ENCODE assay signal across 32 cellular contexts in genomic region chr4:8250167-8250566, GRCh38. TPM values are rescaled to one million over a fixed set of nuclear protein-coding genes. Genes with fewer than 3 reads are reported as not detected.
"Had no signal": no experiment of that assay in that cellular context is flagged by ENCODE, and none has a peak within 500 bp of the region (broad histone marks: within the 10 kb centered on the region; RNA-seq: fewer than 3 reads in every experiment).

No MANE protein-coding gene starts in this region.

- DNase-seq: activated CD4-positive, alpha-beta memory T cell treated with anti-CD3 and anti-CD28 coated beads, Interleukin-2, amount 10 ng/mL, durations not matched to agents 7 days and 5 days; activated CD4-positive, alpha-beta T cell treated with anti-CD3 and anti-CD28 coated beads for 1 hour; activated CD4-positive, alpha-beta T cell treated with anti-CD3 and anti-CD28 coated beads for 48 hours; activated CD4-positive, CD25-positive, alpha-beta regulatory T cell; activated CD8-positive, alpha-beta memory T cell treated with anti-CD3 and anti-CD28 coated beads for 24 hours; activated CD8-positive, alpha-beta memory T cell treated with anti-CD3 and anti-CD28 coated beads, Interleukin-2, amount 10 ng/mL, durations not matched to agents 7 days and 5 days; activated CD8-positive, alpha-beta memory T cell treated with anti-CD3 and anti-CD28 coated beads, Interleukin-2, amount 50 U/mL, for 48 hours; activated effector memory CD4-positive, alpha-beta T cell treated with Interleukin-2 at 50 U/mL for 16 hours; activated naive CD4-positive, alpha-beta T cell treated with anti-CD3 and anti-CD28 coated beads, Interleukin-2, amount 10 ng/mL, durations not matched to agents 7 days and 5 days; activated naive CD8-positive, alpha-beta T cell treated with anti-CD3 and anti-CD28 coated beads, Interleukin-2, amount 50 U/mL, for 24 hours; activated T-cell treated with anti-CD3 and anti-CD28 coated beads, Interleukin-2, amount 50 U/mL, for 48 hours; anterior cingulate cortex; MM.1S; MV-4-11; NCI-H1092; NCI-H1436 treated with DMSO at 0.1 percent for 48 hours; NCI-H1694 treated with DMSO at 0.1 percent for 48 hours; NCI-H2029; NCI-H345; NCI-H524 treated with DMSO at 0.1 percent for 48 hours; NK-92 treated with Interleukin-12 subunit alpha and Interleukin-12 subunit beta, amount 100 ng/mL, for 24 hours; PC-3; Peyer's patch; RPMI8226; T1000; WERI-Rb-1 had no signal

- H3K27ac ChIP-seq: KMS-11, Peyer's patch, SK-N-MC, WERI-Rb-1 had no signal

- FAIRE-seq: bronchial epithelial cell had no signal

- H3K4me1 ChIP-seq: Peyer's patch had no signal

- H3K9ac ChIP-seq: KMS-11 had no signal

- H3K4me2 ChIP-seq: KMS-11 had no signal

- H3K9me3 ChIP-seq: Peyer's patch had no signal

- H3K27me3 ChIP-seq: Peyer's patch had no signal

- ATAC-seq: activated CD8-positive, alpha-beta memory T cell treated with anti-CD3 and anti-CD28 coated beads, Interleukin-2, amount 10 ng/mL, durations not matched to agents 7 days and 5 days; activated naive CD8-positive, alpha-beta T cell treated with anti-CD3 and anti-CD28 coated beads, Interleukin-2, amount 50 U/mL, for 24 hours; PC-3 had no signal

- H3K4me3 ChIP-seq: Peyer's patch, SK-N-MC had no signal

- H3K36me3 ChIP-seq: Peyer's patch, WERI-Rb-1 had no signal

RNA-seq across cellular contexts. Expression of gene HTRA3, which starts 19.4 kb away (rescaled TPM):
- total RNA-seq: activated CD4-positive, alpha-beta memory T cell treated with anti-CD3 and anti-CD28 coated beads, Interleukin-2, amount 10 ng/mL, durations not matched to agents 7 days and 5 days; activated CD8-positive, alpha-beta memory T cell treated with anti-CD3 and anti-CD28 coated beads, Interleukin-2, amount 10 ng/mL, durations not matched to agents 7 days and 5 days; NCI-H460; T-helper 1 cell treated with Interleukin-12 subunit alpha and Interleukin-12 subunit beta and Interleukin-4 antibody, amounts not matched to agents 30 ng/mL and 1 ng/mL, for 36 hours; T-helper 2 cell treated with Interferon-gamma antibody and Interleukin-4, amounts not matched to agents 100 ng/mL and 5 ng/mL, for 36 hours had no signal
